Comparison of ENCODE assay signal across 9 cellular contexts in genomic region chrX:2788980-2789379, GRCh38. TPM values are rescaled to one million over a fixed set of nuclear protein-coding genes. Genes with fewer than 3 reads are reported as not detected.
"Had no signal": no experiment of that assay in that cellular context is flagged by ENCODE, and none has a peak within 500 bp of the region (broad histone marks: within the 10 kb centered on the region; RNA-seq: fewer than 3 reads in every experiment).

No MANE protein-coding gene starts in this region.

- H3K4me3 Mint-ChIP-seq: IgD-negative memory B cell had no signal

- H3K27ac Mint-ChIP-seq: IgD-negative memory B cell had no signal

- H3K27ac ChIP-seq: HL-60 had no signal

- ATAC-seq: K562 had no signal

- FAIRE-seq: HTR-8/SVneo, K562 had no signal

- DNase-seq: IMR-90, KBM-7, KG1 had no signal

- H3K4me3 ChIP-seq: K562 had no signal

RNA-seq across cellular contexts. Expression of gene XG, which starts 37.1 kb away (rescaled TPM):
- total RNA-seq: HT-29, HT1080, K562 had no signal
- polyA plus RNA-seq: IgD-negative memory B cell, IMR-90 had no signal

RNA-seq across cellular contexts. Expression of gene GYG2, which starts 39.8 kb away (rescaled TPM):
- total RNA-seq: HT-29, HT1080 had no signal
- polyA plus RNA-seq: IgD-negative memory B cell had no signal
